2 cellular contexts compared by ENCODE assay signal in the genomic region with DNA sequence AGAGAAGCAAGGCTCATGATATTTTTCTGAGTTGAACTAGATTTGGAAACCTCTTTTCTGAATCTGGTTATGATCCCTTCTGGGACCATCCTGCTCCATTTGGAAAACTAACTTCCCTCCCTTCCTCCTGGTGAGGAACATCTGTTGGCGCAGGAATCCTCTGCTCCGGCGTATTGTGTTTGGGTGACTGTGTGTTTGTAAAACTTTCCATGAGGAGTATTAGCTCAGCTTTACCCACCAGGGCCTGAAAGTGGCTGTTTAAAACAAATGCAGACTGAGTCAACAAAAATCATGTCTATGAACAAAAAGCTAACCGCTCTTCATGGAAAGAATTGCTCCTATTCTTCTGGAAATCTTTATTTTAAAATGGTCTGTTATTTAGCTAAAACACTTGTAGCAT.
TF ChIP-seq lines count a peak whose summit lies in the region.

No MANE protein-coding gene starts in this region.

TF ChIP-seq in H1, 55 proteins besides CTCF, POLR2A, EP300 and RAD21:
- TF ChIP-seq JUND (IDR thresholded peaks at IDR 0.05; ENCODE audit: low read length) (no peak), TEAD4 (IDR thresholded peaks at IDR 0.05; ENCODE audit: low read depth, low read length) (no peak), RFX5 (IDR thresholded peaks at IDR 0.05; ENCODE audit: borderline replicate concordance, low read depth, low read length) (no peak), FOSL1 (IDR thresholded peaks at IDR 0.05; ENCODE audit: insufficient read depth, low read depth, low read length) (no peak), MAFK (IDR thresholded peaks at IDR 0.05; ENCODE audit: low read depth, low read length) (no peak), BACH1 (IDR thresholded peaks at IDR 0.05; ENCODE audit: low read length) (no peak), YY1 (IDR thresholded peaks at IDR 0.05; ENCODE audit: low read depth, low read length) (no peak), SP2 (IDR thresholded peaks at IDR 0.05; ENCODE audit: low read length) (no peak), BCL11A (IDR thresholded peaks at IDR 0.05; ENCODE audit: low read depth in 2 of 2, low read length in 2 of 2) (no peak), CTBP2 (IDR thresholded peaks at IDR 0.05; ENCODE audit: borderline replicate concordance, insufficient read depth, insufficient read length, low read length) (no peak), SIX5 (IDR thresholded peaks at IDR 0.05; ENCODE audit: low read depth, low read length) (no peak)
- TF ChIP-seq, protein P1, sequence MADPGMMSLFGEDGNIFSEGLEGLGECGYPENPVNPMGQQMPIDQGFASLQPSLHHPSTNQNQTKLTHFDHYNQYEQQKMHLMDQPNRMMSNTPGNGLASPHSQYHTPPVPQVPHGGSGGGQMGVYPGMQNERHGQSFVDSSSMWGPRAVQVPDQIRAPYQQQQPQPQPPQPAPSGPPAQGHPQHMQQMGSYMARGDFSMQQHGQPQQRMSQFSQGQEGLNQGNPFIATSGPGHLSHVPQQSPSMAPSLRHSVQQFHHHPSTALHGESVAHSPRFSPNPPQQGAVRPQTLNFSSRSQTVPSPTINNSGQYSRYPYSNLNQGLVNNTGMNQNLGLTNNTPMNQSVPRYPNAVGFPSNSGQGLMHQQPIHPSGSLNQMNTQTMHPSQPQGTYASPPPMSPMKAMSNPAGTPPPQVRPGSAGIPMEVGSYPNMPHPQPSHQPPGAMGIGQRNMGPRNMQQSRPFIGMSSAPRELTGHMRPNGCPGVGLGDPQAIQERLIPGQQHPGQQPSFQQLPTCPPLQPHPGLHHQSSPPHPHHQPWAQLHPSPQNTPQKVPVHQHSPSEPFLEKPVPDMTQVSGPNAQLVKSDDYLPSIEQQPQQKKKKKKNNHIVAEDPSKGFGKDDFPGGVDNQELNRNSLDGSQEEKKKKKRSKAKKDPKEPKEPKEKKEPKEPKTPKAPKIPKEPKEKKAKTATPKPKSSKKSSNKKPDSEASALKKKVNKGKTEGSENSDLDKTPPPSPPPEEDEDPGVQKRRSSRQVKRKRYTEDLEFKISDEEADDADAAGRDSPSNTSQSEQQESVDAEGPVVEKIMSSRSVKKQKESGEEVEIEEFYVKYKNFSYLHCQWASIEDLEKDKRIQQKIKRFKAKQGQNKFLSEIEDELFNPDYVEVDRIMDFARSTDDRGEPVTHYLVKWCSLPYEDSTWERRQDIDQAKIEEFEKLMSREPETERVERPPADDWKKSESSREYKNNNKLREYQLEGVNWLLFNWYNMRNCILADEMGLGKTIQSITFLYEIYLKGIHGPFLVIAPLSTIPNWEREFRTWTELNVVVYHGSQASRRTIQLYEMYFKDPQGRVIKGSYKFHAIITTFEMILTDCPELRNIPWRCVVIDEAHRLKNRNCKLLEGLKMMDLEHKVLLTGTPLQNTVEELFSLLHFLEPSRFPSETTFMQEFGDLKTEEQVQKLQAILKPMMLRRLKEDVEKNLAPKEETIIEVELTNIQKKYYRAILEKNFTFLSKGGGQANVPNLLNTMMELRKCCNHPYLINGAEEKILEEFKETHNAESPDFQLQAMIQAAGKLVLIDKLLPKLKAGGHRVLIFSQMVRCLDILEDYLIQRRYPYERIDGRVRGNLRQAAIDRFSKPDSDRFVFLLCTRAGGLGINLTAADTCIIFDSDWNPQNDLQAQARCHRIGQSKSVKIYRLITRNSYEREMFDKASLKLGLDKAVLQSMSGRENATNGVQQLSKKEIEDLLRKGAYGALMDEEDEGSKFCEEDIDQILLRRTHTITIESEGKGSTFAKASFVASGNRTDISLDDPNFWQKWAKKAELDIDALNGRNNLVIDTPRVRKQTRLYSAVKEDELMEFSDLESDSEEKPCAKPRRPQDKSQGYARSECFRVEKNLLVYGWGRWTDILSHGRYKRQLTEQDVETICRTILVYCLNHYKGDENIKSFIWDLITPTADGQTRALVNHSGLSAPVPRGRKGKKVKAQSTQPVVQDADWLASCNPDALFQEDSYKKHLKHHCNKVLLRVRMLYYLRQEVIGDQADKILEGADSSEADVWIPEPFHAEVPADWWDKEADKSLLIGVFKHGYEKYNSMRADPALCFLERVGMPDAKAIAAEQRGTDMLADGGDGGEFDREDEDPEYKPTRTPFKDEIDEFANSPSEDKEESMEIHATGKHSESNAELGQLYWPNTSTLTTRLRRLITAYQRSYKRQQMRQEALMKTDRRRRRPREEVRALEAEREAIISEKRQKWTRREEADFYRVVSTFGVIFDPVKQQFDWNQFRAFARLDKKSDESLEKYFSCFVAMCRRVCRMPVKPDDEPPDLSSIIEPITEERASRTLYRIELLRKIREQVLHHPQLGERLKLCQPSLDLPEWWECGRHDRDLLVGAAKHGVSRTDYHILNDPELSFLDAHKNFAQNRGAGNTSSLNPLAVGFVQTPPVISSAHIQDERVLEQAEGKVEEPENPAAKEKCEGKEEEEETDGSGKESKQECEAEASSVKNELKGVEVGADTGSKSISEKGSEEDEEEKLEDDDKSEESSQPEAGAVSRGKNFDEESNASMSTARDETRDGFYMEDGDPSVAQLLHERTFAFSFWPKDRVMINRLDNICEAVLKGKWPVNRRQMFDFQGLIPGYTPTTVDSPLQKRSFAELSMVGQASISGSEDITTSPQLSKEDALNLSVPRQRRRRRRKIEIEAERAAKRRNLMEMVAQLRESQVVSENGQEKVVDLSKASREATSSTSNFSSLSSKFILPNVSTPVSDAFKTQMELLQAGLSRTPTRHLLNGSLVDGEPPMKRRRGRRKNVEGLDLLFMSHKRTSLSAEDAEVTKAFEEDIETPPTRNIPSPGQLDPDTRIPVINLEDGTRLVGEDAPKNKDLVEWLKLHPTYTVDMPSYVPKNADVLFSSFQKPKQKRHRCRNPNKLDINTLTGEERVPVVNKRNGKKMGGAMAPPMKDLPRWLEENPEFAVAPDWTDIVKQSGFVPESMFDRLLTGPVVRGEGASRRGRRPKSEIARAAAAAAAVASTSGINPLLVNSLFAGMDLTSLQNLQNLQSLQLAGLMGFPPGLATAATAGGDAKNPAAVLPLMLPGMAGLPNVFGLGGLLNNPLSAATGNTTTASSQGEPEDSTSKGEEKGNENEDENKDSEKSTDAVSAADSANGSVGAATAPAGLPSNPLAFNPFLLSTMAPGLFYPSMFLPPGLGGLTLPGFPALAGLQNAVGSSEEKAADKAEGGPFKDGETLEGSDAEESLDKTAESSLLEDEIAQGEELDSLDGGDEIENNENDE (IDR thresholded peaks at IDR 0.05; ENCODE audit: insufficient replicate concordance, low read length), result no peak
- TF ChIP-seq, protein P2, sequence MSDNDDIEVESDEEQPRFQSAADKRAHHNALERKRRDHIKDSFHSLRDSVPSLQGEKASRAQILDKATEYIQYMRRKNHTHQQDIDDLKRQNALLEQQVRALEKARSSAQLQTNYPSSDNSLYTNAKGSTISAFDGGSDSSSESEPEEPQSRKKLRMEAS (IDR thresholded peaks at IDR 0.05), result no peak

TF ChIP-seq in HEK293T, 16 proteins besides CTCF, POLR2A, EP300 and RAD21:
- TF ChIP-seq ARNT (IDR thresholded peaks at IDR 0.05), result no peak
